In genomic region chr1:40691538-40692428, GRCh38 we compare ENCODE assay signal across 8 cellular contexts. TPM values are rescaled to one million over a fixed set of nuclear protein-coding genes. Genes with fewer than 3 reads are reported as not detected.
DNase-seq lines count a peak whose midpoint lies in the region; ATAC-seq, FAIRE-seq and TF ChIP-seq lines count a peak whose summit lies in the region.

Gene NFYC, plus strand, starts transcription at chr1:40691704. Its CDS starts 47,140 bp downstream, at chr1:40738844.

- H3K27me3 Mint-ChIP-seq in activated T-cell treated with anti-CD3 and anti-CD28 coated beads, Interleukin-2, amount 50 U/mL, for 72 hours (ENCODE audit: low read depth) = no peaks in the 10 kb centered on the region

- peak in 1 of 3 experiments; percentile 21 for TF ChIP-seq CTCF in esophagus muscularis mucosa (IDR thresholded peaks at IDR 0.05)

- peaks cover 17 to 56% (median 50%) of the 10 kb centered on the region in 4 donors for H3K4me1 ChIP-seq in esophagus muscularis mucosa

- intact Hi-C loops in esophagus muscularis mucosa (cut with DNase I) = loop anchor here (5.0 kb wide), 1 partner anchor 76 kb away; no protein-coding TSS in a partner anchor

- H3K9me3 ChIP-seq in KOPT-K1 (ENCODE audit: insufficient read depth, low read length, poor library complexity, severe bottlenecking) = no peaks in the 10 kb centered on the region
- no peaks in the 10 kb centered on the region for H3K9me3 ChIP-seq in esophagus muscularis mucosa

- no peaks in the 10 kb centered on the region for H3K27me3 ChIP-seq in esophagus muscularis mucosa

- peak within 1 kb of the TSS; percentile 80 to 98 (median 92) for H3K4me3 ChIP-seq in esophagus muscularis mucosa

- peak; percentile 92 for DNase-seq in DMS53 treated with DMSO at 0.1 percent for 48 hours (lab: John Stamatoyannopoulos, UW; ENCODE audit: unreplicated experiment)
- DNase-seq in RCC 7860 (ENCODE audit: low spot score) = peak; percentile 94
- DNase-seq in activated T-cell treated with anti-CD3 and anti-CD28 coated beads, Interleukin-2, amount 50 U/mL, for 72 hours = peak; percentile 96 to 97
- DNase-seq in esophagus muscularis mucosa (ENCODE audit: extremely low spot score) = peak; percentile 99
- peak; percentile 99 for DNase-seq in myocyte (ENCODE audit: low read depth)
- DNase-seq in stimulated activated CD8-positive, alpha-beta memory T cell treated with anti-CD3 and anti-CD28 coated beads, Interleukin-7, amount 100 ng/mL, for 48 hours (ENCODE audit: extremely low read depth in 1 of 2, low read depth in 1 of 2) = peak; percentile 89 to 96

- peaks cover 0 to under 1% of the 10 kb centered on the region in 2 donors for H3K9me3 Mint-ChIP-seq in activated T-cell treated with anti-CD3 and anti-CD28 coated beads, Interleukin-2, amount 50 U/mL, for 72 hours

- peak within 1 kb of the TSS; percentile 97 for H3K27ac Mint-ChIP-seq in activated T-cell treated with anti-CD3 and anti-CD28 coated beads, Interleukin-2, amount 50 U/mL, for 72 hours

- TF ChIP-seq POLR2A in esophagus muscularis mucosa (IDR thresholded peaks at IDR 0.05; ENCODE audit: low read depth) = peak; percentile 95

- 0% methylated on average over 36 of the region's 84 CpGs for WGBS in esophagus muscularis mucosa

- TF ChIP-seq EP300 in esophagus muscularis mucosa (IDR thresholded peaks at IDR 0.05) = no peak

- peaks cover 60% of the 10 kb centered on the region for H3K4me1 Mint-ChIP-seq in activated T-cell treated with anti-CD3 and anti-CD28 coated beads, Interleukin-2, amount 50 U/mL, for 72 hours (ENCODE audit: low read depth)

- H3K36me3 ChIP-seq in KOPT-K1 (ENCODE audit: insufficient read depth, low read length) (peaks cover 22% of the 10 kb centered on the region), esophagus muscularis mucosa (peaks cover 0 to 6% (median 5%) of the 10 kb centered on the region in 4 donors)

- peak; percentile 75 for ATAC-seq in GM21737 (IDR thresholded peaks at IDR 0.05; ENCODE audit: unreplicated experiment)
- ATAC-seq in activated T-cell treated with anti-CD3 and anti-CD28 coated beads, Interleukin-2, amount 50 U/mL, for 72 hours (replicated peaks in 1 of 2) = peak; percentile 86

- FAIRE-seq in RCC 7860 (lab: Jason Lieb, UNC) = peak; percentile 76

- H3K4me3 Mint-ChIP-seq in activated T-cell treated with anti-CD3 and anti-CD28 coated beads, Interleukin-2, amount 50 U/mL, for 72 hours = peak within 1 kb of the TSS; percentile 98

- peak within 1 kb of the TSS; percentile 92 for H3K27ac ChIP-seq in KOPT-K1 (ENCODE audit: low read depth, low read length, poor library complexity, severe bottlenecking)
- H3K27ac ChIP-seq in esophagus muscularis mucosa (replicated peaks in 1 of 4) = peak within 1 kb of the TSS; percentile 99 to 100 (median 100)

- H3K36me3 Mint-ChIP-seq in activated T-cell treated with anti-CD3 and anti-CD28 coated beads, Interleukin-2, amount 50 U/mL, for 72 hours (ENCODE audit: insufficient read depth in 2 of 2) = peaks cover 7 to 17% of the 10 kb centered on the region in 2 donors

RNA-seq across cellular contexts. Expression of gene NFYC, which starts in this region (rescaled TPM):
- 10 to 100 TPM; 64.0 to 74.3 TPM for total RNA-seq in activated T-cell treated with anti-CD3 and anti-CD28 coated beads, Interleukin-2, amount 50 U/mL, for 72 hours
- total RNA-seq in esophagus muscularis mucosa = 10 to 100 TPM; 30.0 to 54.2 (median 46.6) TPM
- total RNA-seq in myocyte = 42.2 and 46.8 TPM in 2 replicates
- polyA plus RNA-seq in myocyte (2012) = 44.2 TPM

Comparison
In these comparisons a context has a peak if more than half of its experiments do, and no peak if none do; other contexts are left out.
1. Peak in every context shown above with its lines: DNase-seq, ATAC-seq, H3K4me3 ChIP-seq and H3K27ac ChIP-seq.